In the genomic region with DNA sequence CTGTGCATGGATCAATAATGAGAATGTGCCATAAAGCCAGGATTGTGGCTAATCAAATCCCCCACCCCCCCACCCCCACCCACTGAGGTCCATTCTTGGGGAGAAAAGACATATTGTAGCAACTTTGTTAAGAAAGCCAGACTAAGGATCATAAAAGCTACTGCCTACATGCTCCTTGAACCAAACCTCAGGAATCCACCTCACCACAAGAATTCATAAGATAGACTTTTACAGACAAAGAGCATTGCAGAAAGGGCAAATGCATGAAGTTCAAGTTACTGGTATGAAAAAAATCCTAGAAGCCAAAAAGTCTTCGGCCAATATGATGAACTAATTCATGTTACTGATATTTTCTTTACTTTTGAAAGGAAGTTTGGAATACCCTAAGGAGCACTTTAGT, we compare ENCODE assay signal across 21 cellular contexts.
DNase-seq lines count a peak whose midpoint lies in the region; ATAC-seq, FAIRE-seq and TF ChIP-seq lines count a peak whose summit lies in the region.
"Had no signal": no experiment of that assay in that cellular context is flagged by ENCODE, and none has a peak within 500 bp of the region (broad histone marks: within the 10 kb centered on the region; RNA-seq: fewer than 3 reads in every experiment).

No MANE protein-coding gene starts in this region.

- H3K4me1 ChIP-seq in mesenchymal stem cell (ENCODE audit: control insufficient read depth, insufficient read depth, low read depth, low read length), result no peaks in the 10 kb centered on the region
- H3K4me1 ChIP-seq: BE2C, spleen, upper lobe of left lung had no signal

- H3K4me3 Mint-ChIP-seq in progenitor cell of endocrine pancreas (ENCODE audit: low read depth), result no peak overlapping the region
- H3K4me3 Mint-ChIP-seq: activated CD8-positive, alpha-beta T cell treated with anti-CD3 and anti-CD28 coated beads, Interleukin-2, amount 10 ng/mL, durations not matched to agents 7 days and 5 days; activated T-helper 1 cell treated with anti-CD3 and anti-CD28 coated beads, Interleukin-12 subunit alpha, Interleukin-12 subunit beta, Interleukin-2, Interleukin-4 antibody, amounts not matched to agents 30 ng/mL and 10 ng/mL and 1 ng/mL, durations not matched to agents 14 hours and 24 hours and 36 hours had no signal

- H2BK12ac ChIP-seq in mesenchymal stem cell (ENCODE audit: low read length in 2 of 2), result no peak overlapping the region

- H3K27ac ChIP-seq in mesenchymal stem cell (ENCODE audit: low read length, poor library complexity, severe bottlenecking), result no peak overlapping the region
- H3K27ac ChIP-seq: ovary, spleen, upper lobe of left lung had no signal

- no peak overlapping the region for H3K9ac ChIP-seq in mesenchymal stem cell (ENCODE audit: low read length)

- peak; percentile 18 for DNase-seq in AG08396 (ENCODE audit: low spot score)
- peak; percentile 19 for DNase-seq in HTR-8/SVneo (ENCODE audit: insufficient read length, low spot score)
- peak; percentile 80 for DNase-seq in dedifferentiated amniotic fluid mesenchymal stem cell (ENCODE audit: extremely low spot score)
- DNase-seq in mesenchymal stem cell, result peak; percentile 39
- no peak for DNase-seq in progenitor cell of endocrine pancreas (ENCODE audit: low spot score, unreplicated experiment)
- no peak for DNase-seq in stimulated activated CD4-positive, alpha-beta T cell treated with anti-CD3 and anti-CD28 coated beads, Interleukin-4, amount 100 ng/mL, for 4 hours
- no peak for DNase-seq in NCI-H1436 (lab: John Stamatoyannopoulos, UW)
- DNase-seq: activated CD8-positive, alpha-beta T cell treated with anti-CD3 and anti-CD28 coated beads, Interleukin-2, amount 10 ng/mL, durations not matched to agents 7 days and 5 days; BE2C; DMS153; hippocampal formation; NCI-H2029; NCI-H526; ovary; spleen; stimulated activated naive CD4-positive, alpha-beta T cell had no signal

- no peaks in the 10 kb centered on the region for H3K36me3 Mint-ChIP-seq in progenitor cell of endocrine pancreas (ENCODE audit: insufficient read depth)

- no peak overlapping the region for H3K23ac ChIP-seq in mesenchymal stem cell (ENCODE audit: low read length in 2 of 2)

- H4K8ac ChIP-seq in mesenchymal stem cell (ENCODE audit: low read length), result no peak overlapping the region

- H3K27me3 ChIP-seq in mesenchymal stem cell (ENCODE audit: control insufficient read depth in 1 of 2, insufficient read depth in 1 of 2, low read length in 2 of 2), result no peaks in the 10 kb centered on the region
- H3K27me3 ChIP-seq: BE2C, ovary, spleen, upper lobe of left lung had no signal

- no peaks in the 10 kb centered on the region for H3K27me3 Mint-ChIP-seq in progenitor cell of endocrine pancreas

- no peaks in the 10 kb centered on the region for H3K9me3 ChIP-seq in mesenchymal stem cell (ENCODE audit: control insufficient read depth, low read length)
- H3K9me3 ChIP-seq: BE2C, ovary, upper lobe of left lung had no signal

- H2BK5ac ChIP-seq in mesenchymal stem cell (ENCODE audit: low read depth, low read length, poor library complexity, severe bottlenecking), result no peak overlapping the region

- H3K36me3 ChIP-seq in mesenchymal stem cell (ENCODE audit: control insufficient read depth in 1 of 2, insufficient read depth in 2 of 2, low read depth in 1 of 2, low read length in 2 of 2), result no peaks in the 10 kb centered on the region
- H3K36me3 ChIP-seq: BE2C, ovary, spleen, upper lobe of left lung had no signal

- H3K4me1 Mint-ChIP-seq in progenitor cell of endocrine pancreas (ENCODE audit: low read depth), result no peaks in the 10 kb centered on the region

- no peak overlapping the region for H3K4me3 ChIP-seq in mesenchymal stem cell (ENCODE audit: insufficient read depth in 1 of 2, low read depth in 1 of 2, low read length in 2 of 2)
- H3K4me3 ChIP-seq: ovary, spleen, upper lobe of left lung had no signal

- H2BK15ac ChIP-seq in mesenchymal stem cell (ENCODE audit: low read depth, poor library complexity, severe bottlenecking), result no peak overlapping the region

- TF ChIP-seq CTCF in progenitor cell of endocrine pancreas (IDR thresholded peaks at IDR 0.05; ENCODE audit: unreplicated experiment), result no peak

- H3K18ac ChIP-seq in mesenchymal stem cell (ENCODE audit: low read depth in 1 of 2, low read length in 2 of 2), result no peak overlapping the region

- no peak overlapping the region for H3K27ac Mint-ChIP-seq in progenitor cell of endocrine pancreas
- H3K27ac Mint-ChIP-seq: activated CD8-positive, alpha-beta T cell treated with anti-CD3 and anti-CD28 coated beads, Interleukin-2, amount 10 ng/mL, durations not matched to agents 7 days and 5 days; activated T-helper 1 cell treated with anti-CD3 and anti-CD28 coated beads, Interleukin-12 subunit alpha, Interleukin-12 subunit beta, Interleukin-2, Interleukin-4 antibody, amounts not matched to agents 30 ng/mL and 10 ng/mL and 1 ng/mL, durations not matched to agents 14 hours and 24 hours and 36 hours had no signal

- H2AFZ ChIP-seq in mesenchymal stem cell (ENCODE audit: low read depth, low read length), result no peak overlapping the region

- H2BK120ac ChIP-seq in mesenchymal stem cell (ENCODE audit: low read depth, low read length), result no peak overlapping the region

- H3K9me3 Mint-ChIP-seq in progenitor cell of endocrine pancreas (ENCODE audit: low read depth), result no peaks in the 10 kb centered on the region
- H3K9me3 Mint-ChIP-seq: activated T-helper 1 cell treated with anti-CD3 and anti-CD28 coated beads, Interleukin-12 subunit alpha, Interleukin-12 subunit beta, Interleukin-2, Interleukin-4 antibody, amounts not matched to agents 30 ng/mL and 10 ng/mL and 1 ng/mL, durations not matched to agents 14 hours and 24 hours and 36 hours had no signal

- no peak overlapping the region for H3K4me2 ChIP-seq in mesenchymal stem cell (ENCODE audit: low read length, poor library complexity, severe bottlenecking)

- H3K4ac ChIP-seq in mesenchymal stem cell (ENCODE audit: low read depth in 1 of 2, low read length in 2 of 2), result no peak overlapping the region

- WGBS in mesenchymal stem cell, result no CpG with 5 or more reads among the region's 1 CpG

- ATAC-seq in GM21529 (IDR thresholded peaks at IDR 0.05; ENCODE audit: unreplicated experiment), result no peak
- ATAC-seq: activated CD8-positive, alpha-beta T cell treated with anti-CD3 and anti-CD28 coated beads, Interleukin-2, amount 10 ng/mL, durations not matched to agents 7 days and 5 days had no signal

- H3K14ac ChIP-seq in mesenchymal stem cell (ENCODE audit: low read length in 2 of 2), result no peak overlapping the region

- no peak for FAIRE-seq in HTR-8/SVneo (lab: Jason Lieb, UNC)
- FAIRE-seq: colon, H1 had no signal

- H3K79me1 ChIP-seq in mesenchymal stem cell (replicated peaks; ENCODE audit: low read length, poor library complexity, severe bottlenecking), result no peaks in the 10 kb centered on the region

- H4K91ac ChIP-seq in mesenchymal stem cell (ENCODE audit: low read length), result no peak overlapping the region

- H2AK5ac ChIP-seq in mesenchymal stem cell (ENCODE audit: low read length, severe bottlenecking), result no peak overlapping the region

Comparison
In these comparisons a context has a peak if more than half of its experiments do, and no peak if none do; other contexts are left out.
1. DNase-seq: peak in AG08396 (single experiment), HTR-8/SVneo (single experiment), dedifferentiated amniotic fluid mesenchymal stem cell (single experiment) and mesenchymal stem cell (single experiment); none in progenitor cell of endocrine pancreas (single experiment), stimulated activated CD4-positive, alpha-beta T cell treated with anti-CD3 and anti-CD28 coated beads, Interleukin-4, amount 100 ng/mL, for 4 hours (0 of 2) and NCI-H1436 (single experiment).